1 cellular context compared by ENCODE assay signal in genomic region chr2:234249873-234250272, GRCh38.
TF ChIP-seq lines count a peak whose summit lies in the region.

No MANE protein-coding gene starts in this region.

TF ChIP-seq in GM23338, 12 proteins besides CTCF, POLR2A, EP300 and RAD21 (continued from another document):
- TF ChIP-seq ZNF462 (CRISPR knock-in tag; IDR thresholded peaks at IDR 0.05) (no peak), CREB1 (CRISPR knock-in tag; IDR thresholded peaks at IDR 0.05; ENCODE audit: low read depth) (no peak), ZNF331 (CRISPR knock-in tag; IDR thresholded peaks at IDR 0.05; ENCODE audit: low read depth) (no peak), NANOG (IDR thresholded peaks at IDR 0.05; ENCODE audit: borderline replicate concordance) (no peak)
